ENCODE assay signal across 33 cellular contexts in the genomic region with DNA sequence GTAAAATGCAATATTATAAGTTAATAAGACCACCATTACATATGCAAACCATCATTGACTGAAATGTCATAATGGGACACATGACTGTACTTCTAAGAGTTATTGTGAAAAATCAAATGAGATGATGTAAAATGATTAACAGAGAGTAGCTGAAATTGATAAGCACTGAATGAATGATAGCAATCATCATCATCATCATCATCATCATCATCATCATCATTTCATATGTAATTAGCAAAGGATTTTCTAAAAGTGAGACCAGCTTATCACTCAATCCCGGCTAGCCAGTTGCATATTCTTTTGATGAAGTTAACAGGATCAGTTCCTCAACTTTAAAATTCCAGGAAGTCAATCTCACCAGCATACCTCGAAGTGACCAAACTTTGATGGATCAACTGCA.
A peak's percentile ranks its signal among the peaks of the same experiment; 100 is the strongest.
DNase-seq lines count a peak whose midpoint lies in the region; ATAC-seq, FAIRE-seq and TF ChIP-seq lines count a peak whose summit lies in the region.
"Had no signal": no experiment of that assay in that cellular context is flagged by ENCODE, and none has a peak within 500 bp of the region (broad histone marks: within the 10 kb centered on the region; RNA-seq: fewer than 3 reads in every experiment).

No MANE protein-coding gene starts in this region.

- no peaks in the 10 kb centered on the region for H4K20me1 ChIP-seq in HepG2 (ENCODE audit: insufficient read depth, low read length)
- H4K20me1 ChIP-seq: BLaER1; BLaER1 treated with 17β-estradiol and CSF1 and Interleukin-3, amounts not matched to agents 10 nM and 100 nM had no signal

- 0% methylated on average over 2 of the region's 2 CpGs for WGBS in HepG2 (ENCODE audit: low lambda C conversion rate)
- WGBS in right lobe of liver (ENCODE audit: insufficient coverage, low coverage, low lambda C conversion rate, missing lambda C conversion rate): 73% methylated on average over 2 of the region's 2 CpGs

- FAIRE-seq in HepG2 (lab: Jason Lieb, UNC): no peak
- FAIRE-seq: A204.1, A549, D721Med had no signal

- POLR2A ChIA-PET in HepG2 (lab: Yijun Ruan, JAX): no interaction called here
- POLR2A ChIA-PET in HEK293 (lab: Yijun Ruan, JAX): no interaction called here
- POLR2A ChIA-PET in activated CD4-positive, alpha-beta memory T cell treated with anti-CD3 and anti-CD28 coated beads for 36 hours (lab: Charles Lee): no interaction called here

- H3K9me3 Mint-ChIP-seq in activated CD4-positive, alpha-beta memory T cell treated with anti-CD3 and anti-CD28 coated beads for 36 hours: peaks cover 2% of the 10 kb centered on the region

- BruUV-seq in HepG2 (replicated peaks; lab: Mats Ljungman, UMichigan): no TSS peak

- no peak for TF ChIP-seq CTCF in HepG2 (CRISPR knock-in tag; IDR thresholded peaks at IDR 0.05)
- TF ChIP-seq CTCF in right lobe of liver (IDR thresholded peaks at IDR 0.05): no peak
- TF ChIP-seq CTCF in HEK293 (tag by site-specific recombination; IDR thresholded peaks at IDR 0.05): no peak

- in situ Hi-C loops in HepG2 (cut with HindIII; ENCODE audit: extremely low pct_ligation_motif_present, low pct_unique_long_range_greater_than_20kb): no loop called here

- no peaks in the 10 kb centered on the region for H3K36me3 Mint-ChIP-seq in activated CD4-positive, alpha-beta memory T cell treated with anti-CD3 and anti-CD28 coated beads for 36 hours
- H3K36me3 Mint-ChIP-seq: CD14-positive monocyte; CD4-positive, alpha-beta memory T cell; CD4-positive, CD25-positive, alpha-beta regulatory T cell; CD8-positive, alpha-beta memory T cell; CD8-positive, alpha-beta T cell had no signal

- no peaks in the 10 kb centered on the region for H3K27me3 Mint-ChIP-seq in activated CD4-positive, alpha-beta memory T cell treated with anti-CD3 and anti-CD28 coated beads for 36 hours
- H3K27me3 Mint-ChIP-seq: CD4-positive, alpha-beta memory T cell; CD4-positive, alpha-beta T cell; CD4-positive, CD25-positive, alpha-beta regulatory T cell had no signal

- H3K36me3 ChIP-seq in HepG2 (replicated peaks in 1 of 2; ENCODE audit: control insufficient read depth in 1 of 2, insufficient read depth in 2 of 2, low read length in 2 of 2) (no peaks in the 10 kb centered on the region), right lobe of liver (no peaks in the 10 kb centered on the region), HEK293 (ENCODE audit: control insufficient read depth in 2 of 2, insufficient read depth in 1 of 2, low read length in 2 of 2) (no peaks in the 10 kb centered on the region)
- H3K36me3 ChIP-seq: BE2C; BLaER1; BLaER1 treated with 17β-estradiol and CSF1 and Interleukin-3, amounts not matched to agents 10 nM and 100 nM had no signal

- no peak for TF ChIP-seq RAD21 in HepG2 (CRISPR knock-in tag; IDR thresholded peaks at IDR 0.05)

- CTCF ChIA-PET in HepG2 (lab: Yijun Ruan, JAX; ENCODE audit: low intra/inter-chr PET ratio, low total read pairs) (no interaction called here), HEK293 (lab: Yijun Ruan, JAX) (interaction anchor here (1.3 kb wide), 1 partner anchor 16 kb away, joined by 5 read pairs; no protein-coding TSS in a partner anchor)
- CTCF ChIA-PET in activated CD4-positive, alpha-beta memory T cell treated with anti-CD3 and anti-CD28 coated beads for 36 hours (lab: Charles Lee): no interaction called here

- no peaks in the 10 kb centered on the region for H3K9me3 ChIP-seq in HepG2 (ENCODE audit: low read length)
- H3K9me3 ChIP-seq in right lobe of liver: no peaks in the 10 kb centered on the region
- no peaks in the 10 kb centered on the region for H3K9me3 ChIP-seq in HEK293 (ENCODE audit: control insufficient read depth, insufficient read depth, low read depth, low read length)
- H3K9me3 ChIP-seq: A549; BE2C; BLaER1; BLaER1 treated with 17β-estradiol and CSF1 and Interleukin-3, amounts not matched to agents 10 nM and 100 nM; Caco-2 had no signal

- ATAC-seq in HepG2: no peak
- ATAC-seq in right lobe of liver: no peak
- ATAC-seq: A549; CD8-positive, alpha-beta T cell had no signal

- no peaks in the 10 kb centered on the region for H3K4me1 Mint-ChIP-seq in activated CD4-positive, alpha-beta memory T cell treated with anti-CD3 and anti-CD28 coated beads for 36 hours (ENCODE audit: low read depth)
- H3K4me1 Mint-ChIP-seq: CD4-positive, alpha-beta memory T cell; CD4-positive, CD25-positive, alpha-beta regulatory T cell; CD8-positive, alpha-beta memory T cell had no signal

- no peak for TF ChIP-seq EP300 in HepG2 (IDR thresholded peaks at IDR 0.05; ENCODE audit: low read depth in 2 of 2, low read length in 2 of 2)
- TF ChIP-seq EP300 in HepG2 (CRISPR knock-in tag; IDR thresholded peaks at IDR 0.05; ENCODE audit: borderline replicate concordance): no peak

- H3K4me3 ChIP-seq in HepG2 (replicated peaks in 1 of 3; ENCODE audit: insufficient read depth in 1 of 3, low read depth in 2 of 3, low read length in 3 of 3) (no peak overlapping the region), right lobe of liver (no peak overlapping the region), HEK293 (ENCODE audit: low read depth, low read length) (no peak overlapping the region)
- H3K4me3 ChIP-seq: A549; BLaER1; BLaER1 treated with 17β-estradiol and CSF1 and Interleukin-3, amounts not matched to agents 10 nM and 100 nM had no signal

- TF ChIP-seq POLR2A in HepG2 (IDR thresholded peaks at IDR 0.05; ENCODE audit: insufficient read depth in 1 of 2, low read depth in 2 of 2, low read length in 2 of 2): no peak
- TF ChIP-seq POLR2A in right lobe of liver (IDR thresholded peaks at IDR 0.05): no peak

- no peaks in the 10 kb centered on the region for H3K79me2 ChIP-seq in HepG2 (ENCODE audit: insufficient read depth, low read length)

- intact Hi-C loops in HepG2 (cut with micrococcal nuclease; ENCODE audit: unreplicated experiment) (no loop called here), right lobe of liver (cut with DNase I) (no loop called here)
- intact Hi-C loops in activated CD4-positive, alpha-beta memory T cell treated with anti-CD3 and anti-CD28 coated beads for 36 hours (cut with micrococcal nuclease): no loop called here

- H3K4me3 Mint-ChIP-seq in activated CD4-positive, alpha-beta memory T cell treated with anti-CD3 and anti-CD28 coated beads for 36 hours: no peak overlapping the region
- H3K4me3 Mint-ChIP-seq: B cell; CD14-positive monocyte; CD4-positive, alpha-beta memory T cell; CD4-positive, alpha-beta T cell; CD4-positive, CD25-positive, alpha-beta regulatory T cell; CD8-positive, alpha-beta memory T cell; CD8-positive, alpha-beta T cell had no signal

- H3K27me3 ChIP-seq in HepG2 (ENCODE audit: control insufficient read depth in 1 of 2, insufficient read depth in 2 of 2, low read length in 2 of 2) (no peaks in the 10 kb centered on the region), right lobe of liver (no peaks in the 10 kb centered on the region)
- H3K27me3 ChIP-seq: BE2C; BLaER1; BLaER1 treated with 17β-estradiol and CSF1 and Interleukin-3, amounts not matched to agents 10 nM and 100 nM had no signal

- H3K27ac Mint-ChIP-seq in activated CD4-positive, alpha-beta memory T cell treated with anti-CD3 and anti-CD28 coated beads for 36 hours: no peak overlapping the region
- H3K27ac Mint-ChIP-seq: B cell; CD14-positive monocyte; CD4-positive, alpha-beta memory T cell; CD4-positive, alpha-beta T cell; CD4-positive, CD25-positive, alpha-beta regulatory T cell; CD8-positive, alpha-beta memory T cell; CD8-positive, alpha-beta T cell had no signal

- DNase-seq in HepG2 (ENCODE audit: low spot score): no peak
- DNase-seq in right lobe of liver: no peak
- no peak for DNase-seq in activated CD4-positive, alpha-beta memory T cell treated with anti-CD3 and anti-CD28 coated beads for 36 hours
- DNase-seq: 8988T; ACHN; AML-193; BE2C; C1 segment of cervical spinal cord; Caco-2; Calu3; CD4-positive, alpha-beta memory T cell; CD4-positive, alpha-beta T cell; CD4-positive, CD25-positive, alpha-beta regulatory T cell; CD8-positive, alpha-beta memory T cell; CD8-positive, alpha-beta T cell; COR-L47; DMS 273 treated with DMSO at 0.1 percent for 48 hours; DMS153; DMS53; DMS79; DMS79 treated with DMSO at 0.1 percent for 48 hours; DND-41; EL had no signal

- no peak overlapping the region for H3K27ac ChIP-seq in HepG2 (ENCODE audit: extremely low read length, insufficient read depth, low read length)
- no peak overlapping the region for H3K27ac ChIP-seq in right lobe of liver
- H3K27ac ChIP-seq in HEK293 (ENCODE audit: extremely low read depth, low read depth, low read length): no peak overlapping the region
- H3K27ac ChIP-seq: 22Rv1; A549; BLaER1; BLaER1 treated with 17β-estradiol and CSF1 and Interleukin-3, amounts not matched to agents 10 nM and 100 nM; C4-2B had no signal

- no peak overlapping the region for H2AFZ ChIP-seq in HepG2 (ENCODE audit: low read length)

- H3K4me2 ChIP-seq in HepG2 (ENCODE audit: low read depth, low read length): no peak overlapping the region
- H3K4me2 ChIP-seq: A549; BLaER1; BLaER1 treated with 17β-estradiol and CSF1 and Interleukin-3, amounts not matched to agents 10 nM and 100 nM had no signal

- H3K4me1 ChIP-seq in HepG2 (ENCODE audit: insufficient read depth, low read length) (no peaks in the 10 kb centered on the region), right lobe of liver (no peaks in the 10 kb centered on the region), HEK293 (ENCODE audit: control insufficient read depth, insufficient read depth, low read length) (no peaks in the 10 kb centered on the region)
- H3K4me1 ChIP-seq: A549, BE2C, Caco-2 had no signal

- H3K9ac ChIP-seq in HepG2 (ENCODE audit: insufficient read depth, low read depth, low read length): no peak overlapping the region
- H3K9ac ChIP-seq: BLaER1; BLaER1 treated with 17β-estradiol and CSF1 and Interleukin-3, amounts not matched to agents 10 nM and 100 nM had no signal

TF ChIP-seq in HepG2, 621 proteins besides CTCF, POLR2A, EP300 and RAD21:
- TF ChIP-seq KMT2B (CRISPR knock-in tag; IDR thresholded peaks at IDR 0.05) (no peak), CREB1 (IDR thresholded peaks at IDR 0.05) (peak; percentile 75), CREB1 (CRISPR knock-in tag; IDR thresholded peaks at IDR 0.05) (no peak)

TF ChIP-seq in HEK293, 187 proteins besides CTCF, POLR2A, EP300 and RAD21 (continues in another document):
- TF ChIP-seq SCRT1 (tag by site-specific recombination; IDR thresholded peaks at IDR 0.05; ENCODE audit: borderline replicate concordance) (no peak), ZNF335 (tag by site-specific recombination; conservative IDR thresholded peaks at IDR 0.05) (no peak), ZNF776 (tag by site-specific recombination; IDR thresholded peaks at IDR 0.05; ENCODE audit: borderline replicate concordance) (no peak)
